ENCODE assay signal across 8 cellular contexts in genomic region chr5:55903121-55903701, GRCh38. TPM values are rescaled to one million over a fixed set of nuclear protein-coding genes. Genes with fewer than 3 reads are reported as not detected.
DNase-seq lines count a peak whose midpoint lies in the region; ATAC-seq and TF ChIP-seq lines count a peak whose summit lies in the region.

No MANE protein-coding gene starts in this region.

- H3K79me2 ChIP-seq in Loucy (ENCODE audit: insufficient read depth, low read length) (no peaks in the 10 kb centered on the region), SK-N-SH (ENCODE audit: insufficient read depth) (no peaks in the 10 kb centered on the region), smooth muscle cell (ENCODE audit: low read depth) (no peaks in the 10 kb centered on the region)

- TF ChIP-seq CTCF in Loucy (conservative IDR thresholded peaks at IDR 0.05; ENCODE audit: low read length) (no peak), mucosa of descending colon (IDR thresholded peaks at IDR 0.05) (no peak), SK-N-SH (IDR thresholded peaks at IDR 0.05) (no peak), smooth muscle cell (IDR thresholded peaks at IDR 0.05; ENCODE audit: borderline replicate concordance, insufficient read depth, poor library complexity, severe bottlenecking) (no peak)

- H2AFZ ChIP-seq in Loucy (ENCODE audit: low read length) (no peak overlapping the region), SK-N-SH (ENCODE audit: low read depth) (no peak overlapping the region), smooth muscle cell (ENCODE audit: low read depth) (no peak overlapping the region)

- POLR2A ChIA-PET in SK-N-SH (lab: Yijun Ruan, JAX): no interaction called here

- no peak overlapping the region for H3K27ac ChIP-seq in SK-N-SH (ENCODE audit: low read depth in 2 of 2, low read length in 1 of 2)
- H3K27ac ChIP-seq in smooth muscle cell (ENCODE audit: low read depth): no peak overlapping the region

- in situ Hi-C loops in Caki2 (cut with HindIII; ENCODE audit: low pct_unique_long_range_greater_than_20kb, low sequenced_read_pairs): no loop called here

- 94% methylated on average over 17 of the region's 19 CpGs for WGBS in SK-N-SH (ENCODE audit: low lambda C conversion rate)
- 90% methylated on average over 19 of the region's 19 CpGs for WGBS in smooth muscle cell (ENCODE audit: low lambda C conversion rate)

- no peak for TF ChIP-seq EP300 in SK-N-SH (IDR thresholded peaks at IDR 0.05; ENCODE audit: borderline replicate concordance in 1 of 2, low read depth in 1 of 2, low read length in 1 of 2)

- H4K20me1 ChIP-seq in Loucy (ENCODE audit: insufficient read depth, low read length, poor library complexity, severe bottlenecking) (no peaks in the 10 kb centered on the region), SK-N-SH (ENCODE audit: insufficient read depth) (no peaks in the 10 kb centered on the region), smooth muscle cell (ENCODE audit: low read depth) (no peaks in the 10 kb centered on the region)

- no peaks in the 10 kb centered on the region for H3K27me3 ChIP-seq in Loucy (ENCODE audit: insufficient read depth, low read length, poor library complexity, severe bottlenecking)
- no peaks in the 10 kb centered on the region for H3K27me3 ChIP-seq in SK-N-SH (ENCODE audit: insufficient read depth)
- no peaks in the 10 kb centered on the region for H3K27me3 ChIP-seq in smooth muscle cell (ENCODE audit: low read depth)

- intact Hi-C loops in mucosa of descending colon (cut with DNase I, micrococcal nuclease): no loop called here

- H3K9ac ChIP-seq in Loucy (ENCODE audit: low read depth, low read length, poor library complexity, severe bottlenecking): no peak overlapping the region
- H3K9ac ChIP-seq in SK-N-SH: no peak overlapping the region
- no peak overlapping the region for H3K9ac ChIP-seq in smooth muscle cell (ENCODE audit: low read depth)

- H3K4me1 ChIP-seq in Loucy (ENCODE audit: insufficient read depth, low read length, poor library complexity, severe bottlenecking) (peaks cover 13% of the 10 kb centered on the region), mucosa of descending colon (ENCODE audit: low read depth) (no peaks in the 10 kb centered on the region), SK-N-SH (ENCODE audit: control insufficient read depth in 1 of 2, insufficient read depth in 2 of 2, low read depth in 1 of 2, low read length in 1 of 2) (no peaks in the 10 kb centered on the region), smooth muscle cell (ENCODE audit: low read depth) (no peaks in the 10 kb centered on the region)

- H3K9me2 ChIP-seq in Loucy (replicated peaks; ENCODE audit: low read depth, low read length) (no peaks in the 10 kb centered on the region), SK-N-SH (no peaks in the 10 kb centered on the region)

- DNase-seq in Caki2 (ENCODE audit: low read depth) (peak; percentile 53), activated T-cell treated with anti-CD3 and anti-CD28 coated beads for 4 hours (peak; percentile 40), mucosa of descending colon (no peak), DMS114 treated with DMSO at 0.1 percent for 48 hours (lab: John Stamatoyannopoulos, UW; ENCODE audit: unreplicated experiment) (no peak), SK-N-SH (no peak), smooth muscle cell (lab: John Stamatoyannopoulos, UW; ENCODE audit: unreplicated experiment) (no peak)

- ATAC-seq in GM21515 (IDR thresholded peaks at IDR 0.05; ENCODE audit: unreplicated experiment): peak; percentile 90
- ATAC-seq in mucosa of descending colon: peak; percentile 36

- H3K4me2 ChIP-seq in Loucy (ENCODE audit: low read depth, low read length, poor library complexity, severe bottlenecking) (peak overlapping the region; percentile 49), SK-N-SH (no peak overlapping the region), smooth muscle cell (no peak overlapping the region)

- H3K4me3 ChIP-seq in Loucy (ENCODE audit: low read length, poor library complexity, severe bottlenecking) (peak overlapping the region; percentile 19), mucosa of descending colon (no peak overlapping the region), SK-N-SH (ENCODE audit: low read depth in 2 of 2, low read length in 1 of 2) (no peak overlapping the region), smooth muscle cell (no peak overlapping the region)

- H3K36me3 ChIP-seq in Loucy (ENCODE audit: insufficient read depth, low read length): no peaks in the 10 kb centered on the region
- no peaks in the 10 kb centered on the region for H3K36me3 ChIP-seq in mucosa of descending colon (ENCODE audit: low read depth)
- H3K36me3 ChIP-seq in SK-N-SH (replicated peaks in 1 of 2; ENCODE audit: control insufficient read depth in 1 of 2, insufficient read depth in 2 of 2, low read length in 1 of 2): no peaks in the 10 kb centered on the region
- H3K36me3 ChIP-seq in smooth muscle cell (ENCODE audit: low read depth): no peaks in the 10 kb centered on the region

- H3F3A ChIP-seq in Loucy (ENCODE audit: low read depth) (no peaks in the 10 kb centered on the region), SK-N-SH (replicated peaks; ENCODE audit: insufficient read depth) (no peaks in the 10 kb centered on the region), smooth muscle cell (ENCODE audit: low read depth) (peaks cover 13% of the 10 kb centered on the region)

- CTCF ChIA-PET in SK-N-SH (lab: Yijun Ruan, JAX): interaction anchor here (0.8 kb wide), 1 partner anchor 17 kb away, joined by 3 read pairs; no protein-coding TSS in a partner anchor

- H3K9me3 ChIP-seq in Loucy (ENCODE audit: insufficient read depth, low read depth, low read length) (no peaks in the 10 kb centered on the region), mucosa of descending colon (no peaks in the 10 kb centered on the region), SK-N-SH (no peaks in the 10 kb centered on the region), smooth muscle cell (replicated peaks; ENCODE audit: low read depth) (no peaks in the 10 kb centered on the region)

- TF ChIP-seq RAD21 in SK-N-SH (IDR thresholded peaks at IDR 0.05; ENCODE audit: low read length): no peak

TF ChIP-seq in SK-N-SH, 30 proteins besides CTCF, POLR2A, EP300 and RAD21:
- TF ChIP-seq RFX5 (IDR thresholded peaks at IDR 0.05; ENCODE audit: low read length) (no peak), POLR2AphosphoS5 (IDR thresholded peaks at IDR 0.05; ENCODE audit: low read depth, low read length) (no peak), SIN3A (IDR thresholded peaks at IDR 0.05; ENCODE audit: borderline replicate concordance, low read depth, low read length) (no peak), RCOR1 (IDR thresholded peaks at IDR 0.05; ENCODE audit: low read length) (no peak), FOXJ3 (CRISPR knock-in tag; IDR thresholded peaks at IDR 0.05) (no peak)
- TF ChIP-seq, protein P1, sequence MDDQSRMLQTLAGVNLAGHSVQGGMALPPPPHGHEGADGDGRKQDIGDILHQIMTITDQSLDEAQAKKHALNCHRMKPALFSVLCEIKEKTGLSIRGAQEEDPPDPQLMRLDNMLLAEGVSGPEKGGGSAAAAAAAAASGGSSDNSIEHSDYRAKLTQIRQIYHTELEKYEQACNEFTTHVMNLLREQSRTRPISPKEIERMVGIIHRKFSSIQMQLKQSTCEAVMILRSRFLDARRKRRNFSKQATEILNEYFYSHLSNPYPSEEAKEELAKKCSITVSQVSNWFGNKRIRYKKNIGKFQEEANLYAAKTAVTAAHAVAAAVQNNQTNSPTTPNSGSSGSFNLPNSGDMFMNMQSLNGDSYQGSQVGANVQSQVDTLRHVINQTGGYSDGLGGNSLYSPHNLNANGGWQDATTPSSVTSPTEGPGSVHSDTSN (IDR thresholded peaks at IDR 0.05): no peak

RNA-seq across cellular contexts. Expression of gene IL31RA, which starts 52.1 kb away (rescaled TPM):
- total RNA-seq in Caki2 (2014; rRNA removed; shearing (Covaris generic); ENCODE audit: low replicate concordance): 0.03 TPM in 1 of 2 replicates, not detected in the other
- total RNA-seq in mucosa of descending colon: under 1 TPM in 1 of 3 donors, not detected in 2; 0.12 TPM
- polyA plus RNA-seq in SK-N-SH (2012; rRNA removed): 0.20 and 0.24 TPM in 2 replicates
- 0.23 and 0.33 TPM in 2 replicates for polyA plus RNA-seq in SK-N-SH (2012; cell fraction: cytosol; rRNA removed)
- 0.18 and 0.20 TPM in 2 replicates for polyA plus RNA-seq in SK-N-SH (2012; cell fraction: nucleus; rRNA removed)
- 2.2 TPM in 2 replicates for total RNA-seq in smooth muscle cell
- polyA plus RNA-seq in smooth muscle cell: 0.63 and 0.67 TPM in 2 replicates

Comparison
In these comparisons a context has a peak if more than half of its experiments do, and no peak if none do; other contexts are left out.
1. DNase-seq: peak in Caki2 (single experiment) and activated T-cell treated with anti-CD3 and anti-CD28 coated beads for 4 hours (single experiment); none in mucosa of descending colon (0 of 3), DMS114 treated with DMSO at 0.1 percent for 48 hours (single experiment), SK-N-SH (single experiment) and smooth muscle cell (single experiment).